ENCODE assay signal across 8 cellular contexts in the genomic region with DNA sequence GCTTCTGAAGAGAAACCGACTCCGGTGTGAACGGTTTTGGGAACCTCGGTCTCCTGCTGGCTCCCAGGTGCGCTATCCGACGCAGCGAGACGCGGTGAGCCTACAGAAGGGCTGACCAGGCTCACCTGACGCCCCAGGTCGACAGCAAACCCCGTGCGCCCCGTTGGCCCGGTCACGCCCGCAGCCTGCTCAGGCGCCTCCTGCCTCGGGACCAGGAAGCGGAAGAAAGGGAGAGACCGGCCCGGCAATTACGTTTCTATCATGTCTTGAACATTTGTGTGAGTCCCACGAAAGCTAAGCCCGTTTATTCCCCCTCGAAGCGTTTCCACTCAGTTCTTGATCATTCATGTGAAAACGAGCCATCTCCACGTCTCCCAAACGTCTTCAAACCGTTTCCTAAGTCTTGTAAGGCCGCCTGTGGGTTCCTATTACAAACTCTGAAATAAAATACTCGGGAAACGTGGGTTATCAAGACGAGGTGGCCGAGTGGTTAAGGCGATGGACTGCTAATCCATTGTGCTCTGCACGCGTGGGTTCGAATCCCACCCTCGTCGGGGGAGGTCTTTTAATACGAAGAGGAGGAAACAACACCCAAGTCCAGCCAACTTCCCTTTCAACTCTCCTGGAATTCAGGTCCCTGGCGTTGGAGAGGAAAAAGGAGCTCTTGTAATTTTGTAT.
DNase-seq lines count a peak whose midpoint lies in the region; ATAC-seq and TF ChIP-seq lines count a peak whose summit lies in the region.

No MANE protein-coding gene starts in this region.

- H3K4me1 Mint-ChIP-seq in neural crest cell: peaks cover 11% of the 10 kb centered on the region

- ATAC-seq in left cardiac atrium: peak; percentile 38 to 95
- no peak for ATAC-seq in Right ventricle myocardium superior (ENCODE audit: poor library complexity)
- ATAC-seq in aorta (ENCODE audit: low FRiP score): peak; percentile 41

- H3K4me3 Mint-ChIP-seq in neural crest cell: peak overlapping the region; percentile 80

- TF ChIP-seq CTCF in esophagus muscularis mucosa (IDR thresholded peaks at IDR 0.05) (no peak), neural crest cell (conservative IDR thresholded peaks at IDR 0.05) (no peak)

- H3K36me3 ChIP-seq in esophagus muscularis mucosa (no peaks in the 10 kb centered on the region), aorta (ENCODE audit: control insufficient read depth in 1 of 2, insufficient read depth in 2 of 2, low read length in 1 of 2) (no peaks in the 10 kb centered on the region)

- H3K27ac Mint-ChIP-seq in neural crest cell (ENCODE audit: unreplicated experiment): no peak overlapping the region

- peaks cover 6 to 59% (median 18%) of the 10 kb centered on the region in 4 donors for H3K27me3 ChIP-seq in esophagus muscularis mucosa
- peaks cover 0 to 2% of the 10 kb centered on the region in 2 donors for H3K27me3 ChIP-seq in aorta (ENCODE audit: control insufficient read depth in 1 of 2, insufficient read depth in 2 of 2, low read length in 1 of 2)

- H3K27me3 Mint-ChIP-seq in neural crest cell (ENCODE audit: low read depth): peaks cover 74% of the 10 kb centered on the region

- H3K4me3 ChIP-seq in esophagus muscularis mucosa (peak overlapping the region; percentile 32 to 54 (median 38)), aorta (ENCODE audit: low read length in 2 of 2) (peak overlapping the region in 1 of 2 donors; percentile 21)

- intact Hi-C loops in left cardiac atrium (cut with DNase I) (no loop called here), Right ventricle myocardium superior (cut with DNase I) (no loop called here), esophagus muscularis mucosa (cut with DNase I) (no loop called here), aorta (cut with DNase I) (no loop called here)

- H3K27ac ChIP-seq in esophagus muscularis mucosa (replicated peaks in 1 of 4) (no peak overlapping the region), aorta (ENCODE audit: low read depth in 1 of 2, low read length in 2 of 2) (no peak overlapping the region)

- DNase-seq in left cardiac atrium: peak; percentile 35
- no peak for DNase-seq in Right ventricle myocardium superior
- DNase-seq in activated CD4-positive, alpha-beta T cell treated with anti-CD3 and anti-CD28 coated beads, Interleukin-2, amount 50 U/mL, for 48 hours: peak; percentile 61 to 64
- no peak for DNase-seq in esophagus muscularis mucosa (ENCODE audit: extremely low spot score)
- peak; percentile 6 for DNase-seq in neural crest cell (ENCODE audit: low read depth, low spot score)
- DNase-seq in aorta: peak in 1 of 2 donors; percentile 54
- DNase-seq in NCI-H2107 (lab: John Stamatoyannopoulos, UW): no peak
- DNase-seq in NCI-H187 (lab: John Stamatoyannopoulos, UW): no peak

- no peak for TF ChIP-seq POLR2A in esophagus muscularis mucosa (IDR thresholded peaks at IDR 0.05; ENCODE audit: low read depth)

- 2% methylated on average over 31 of the region's 45 CpGs for WGBS in esophagus muscularis mucosa
- 2% methylated on average over 45 of the region's 45 CpGs for WGBS in aorta, 2 donors

- peaks cover 18% of the 10 kb centered on the region for H3K9me3 Mint-ChIP-seq in neural crest cell

- H3K4me1 ChIP-seq in esophagus muscularis mucosa: peaks cover 3 to 8% (median 6%) of the 10 kb centered on the region in 4 donors
- no peaks in the 10 kb centered on the region for H3K4me1 ChIP-seq in aorta (ENCODE audit: control insufficient read depth in 1 of 2, insufficient read depth in 2 of 2, low read length in 2 of 2)

- no peak for TF ChIP-seq EP300 in esophagus muscularis mucosa (IDR thresholded peaks at IDR 0.05)

- H3K9me3 ChIP-seq in esophagus muscularis mucosa (no peaks in the 10 kb centered on the region), aorta (ENCODE audit: control insufficient read depth, low read length) (peaks cover 1% of the 10 kb centered on the region)

- peaks cover 15% of the 10 kb centered on the region for H3K36me3 Mint-ChIP-seq in neural crest cell (ENCODE audit: low read depth)

Comparison
In these comparisons a context has a peak if more than half of its experiments do, and no peak if none do; other contexts are left out.
1. DNase-seq: peak in left cardiac atrium (single experiment), activated CD4-positive, alpha-beta T cell treated with anti-CD3 and anti-CD28 coated beads, Interleukin-2, amount 50 U/mL, for 48 hours (2 of 2) and neural crest cell (single experiment); none in Right ventricle myocardium superior (single experiment), esophagus muscularis mucosa (single experiment), NCI-H2107 (single experiment) and NCI-H187 (0 of 2).